10 cellular contexts compared by ENCODE assay signal in genomic region chr7:105257338-105257737, GRCh38.
DNase-seq lines count a peak whose midpoint lies in the region; ATAC-seq, FAIRE-seq and TF ChIP-seq lines count a peak whose summit lies in the region.
"Had no signal": no experiment of that assay in that cellular context is flagged by ENCODE, and none has a peak within 500 bp of the region (broad histone marks: within the 10 kb centered on the region; RNA-seq: fewer than 3 reads in every experiment).

No MANE protein-coding gene starts in this region.

- CTCF ChIA-PET in naive thymus-derived CD4-positive, alpha-beta T cell (lab: Charles Lee) = no interaction called here

- peak overlapping the region; percentile 52 for H3K4me3 Mint-ChIP-seq in T-helper 2 cell treated with Interferon-gamma antibody and Interleukin-4, amounts not matched to agents 5 μg/mL and 100 μg/mL, for 36 hours
- peak overlapping the region in 4 of 10 donors; percentile 5 to 62 (median 34) for H3K4me3 Mint-ChIP-seq in naive thymus-derived CD4-positive, alpha-beta T cell

- peaks cover 23% of the 10 kb centered on the region for H3K4me1 ChIP-seq in MM.1S (ENCODE audit: low read length)
- peaks cover 0 to 5% of the 10 kb centered on the region in 2 donors for H3K4me1 ChIP-seq in naive thymus-derived CD4-positive, alpha-beta T cell (ENCODE audit: control insufficient read depth in 2 of 2, insufficient read depth in 2 of 2, low read length in 2 of 2)
- H3K4me1 ChIP-seq: SJSA1 had no signal

- H3K27me3 ChIP-seq in MM.1S (replicated peaks; ENCODE audit: insufficient read depth, low read length) = no peaks in the 10 kb centered on the region
- no peaks in the 10 kb centered on the region for H3K27me3 ChIP-seq in naive thymus-derived CD4-positive, alpha-beta T cell (ENCODE audit: control insufficient read depth in 2 of 2, insufficient read depth in 2 of 2, low read length in 2 of 2)
- H3K27me3 ChIP-seq: cardiac muscle cell, SJSA1 had no signal

- peaks cover 26% of the 10 kb centered on the region for H3K36me3 Mint-ChIP-seq in T-helper 2 cell treated with Interferon-gamma antibody and Interleukin-4, amounts not matched to agents 5 μg/mL and 100 μg/mL, for 36 hours (ENCODE audit: low read depth)
- peaks cover 0 to 25% (median 24%) of the 10 kb centered on the region in 5 donors for H3K36me3 Mint-ChIP-seq in naive thymus-derived CD4-positive, alpha-beta T cell

- H3K27ac Mint-ChIP-seq in T-helper 2 cell treated with Interferon-gamma antibody and Interleukin-4, amounts not matched to agents 5 μg/mL and 100 μg/mL, for 36 hours = peak overlapping the region; percentile 64
- peak overlapping the region in 3 of 9 donors; percentile 16 to 36 (median 33) for H3K27ac Mint-ChIP-seq in naive thymus-derived CD4-positive, alpha-beta T cell

- DNase-seq in MM.1S = peak; percentile 69
- DNase-seq in T-helper 2 cell treated with Interferon-gamma antibody and Interleukin-4, amounts not matched to agents 5 μg/mL and 100 μg/mL, for 36 hours (ENCODE audit: low spot score) = no peak
- no peak for DNase-seq in naive thymus-derived CD4-positive, alpha-beta T cell
- no peak for DNase-seq in D341Med (ENCODE audit: low spot score)
- no peak for DNase-seq in D721Med (ENCODE audit: insufficient read length, low spot score)
- DNase-seq: MV-4-11 had no signal

- peaks cover 4% of the 10 kb centered on the region for H4K20me1 ChIP-seq in MM.1S (ENCODE audit: insufficient read depth, low read length)

- H3K79me2 ChIP-seq in MM.1S (ENCODE audit: low read length) = peaks cover 86% of the 10 kb centered on the region

- H3K4me1 Mint-ChIP-seq in T-helper 2 cell treated with Interferon-gamma antibody and Interleukin-4, amounts not matched to agents 5 μg/mL and 100 μg/mL, for 36 hours (ENCODE audit: low read depth) = peaks cover 32% of the 10 kb centered on the region
- peaks cover 31 to 75% (median 56%) of the 10 kb centered on the region in 7 donors for H3K4me1 Mint-ChIP-seq in naive thymus-derived CD4-positive, alpha-beta T cell

- ATAC-seq in GM19397 (IDR thresholded peaks at IDR 0.05; ENCODE audit: unreplicated experiment) (peak; percentile 35), HG02840 (IDR thresholded peaks at IDR 0.05; ENCODE audit: low FRiP score, unreplicated experiment) (no peak)
- ATAC-seq in naive thymus-derived CD4-positive, alpha-beta T cell = peak; percentile 32

- peaks cover 16% of the 10 kb centered on the region for H3K9me3 Mint-ChIP-seq in T-helper 2 cell treated with Interferon-gamma antibody and Interleukin-4, amounts not matched to agents 5 μg/mL and 100 μg/mL, for 36 hours
- peaks cover 0 to 15% (median 5%) of the 10 kb centered on the region in 11 donors for H3K9me3 Mint-ChIP-seq in naive thymus-derived CD4-positive, alpha-beta T cell

- H3K36me3 ChIP-seq in MM.1S (replicated peaks; ENCODE audit: insufficient read depth, low read length) = no peaks in the 10 kb centered on the region
- H3K36me3 ChIP-seq in naive thymus-derived CD4-positive, alpha-beta T cell (ENCODE audit: control insufficient read depth in 2 of 3, insufficient read depth in 3 of 3, low read length in 3 of 3) = no peaks in the 10 kb centered on the region
- H3K36me3 ChIP-seq: cardiac muscle cell, SJSA1 had no signal

- no peak overlapping the region for H3K9ac ChIP-seq in MM.1S (ENCODE audit: low read length)

- peak overlapping the region; percentile 20; the same call in 1 of the 2 replicates for H3K27ac ChIP-seq in MM.1S (ENCODE audit: low read length)
- no peak overlapping the region for H3K27ac ChIP-seq in naive thymus-derived CD4-positive, alpha-beta T cell (ENCODE audit: low read depth, low read length)
- H3K27ac ChIP-seq: cardiac muscle cell, SJSA1 had no signal

- no peak for FAIRE-seq in D721Med (lab: Jason Lieb, UNC)

- intact Hi-C loops in naive thymus-derived CD4-positive, alpha-beta T cell (cut with micrococcal nuclease) = no loop called here

- no peaks in the 10 kb centered on the region for H3K27me3 Mint-ChIP-seq in T-helper 2 cell treated with Interferon-gamma antibody and Interleukin-4, amounts not matched to agents 5 μg/mL and 100 μg/mL, for 36 hours (ENCODE audit: low read depth)
- no peaks in the 10 kb centered on the region for H3K27me3 Mint-ChIP-seq in naive thymus-derived CD4-positive, alpha-beta T cell

- POLR2A ChIA-PET in naive thymus-derived CD4-positive, alpha-beta T cell (lab: Charles Lee) = no interaction called here

- TF ChIP-seq CTCF in MM.1S (IDR thresholded peaks at IDR 0.05; ENCODE audit: low read length) (no peak), D721Med (IDR thresholded peaks at IDR 0.05; ENCODE audit: insufficient read depth, missing control alignments) (no peak)

- no peaks in the 10 kb centered on the region for H3K9me3 ChIP-seq in MM.1S (replicated peaks; ENCODE audit: insufficient read depth, low read length)
- no peaks in the 10 kb centered on the region for H3K9me3 ChIP-seq in naive thymus-derived CD4-positive, alpha-beta T cell (ENCODE audit: control insufficient read depth in 2 of 3, low read length in 3 of 3)
- H3K9me3 ChIP-seq: SJSA1 had no signal

- no peak overlapping the region for H3K4me3 ChIP-seq in MM.1S (ENCODE audit: low read length)
- H3K4me3 ChIP-seq in naive thymus-derived CD4-positive, alpha-beta T cell (ENCODE audit: low read length) = no peak overlapping the region
- H3K4me3 ChIP-seq: cardiac muscle cell, SJSA1 had no signal

- H2AFZ ChIP-seq in MM.1S (ENCODE audit: low read length) = no peak overlapping the region

- peak overlapping the region; percentile 65; the same call in 1 of the 2 replicates for H3K4me2 ChIP-seq in MM.1S (ENCODE audit: low read depth, low read length)

- H3K9me2 ChIP-seq in MM.1S (replicated peaks; ENCODE audit: insufficient read depth, low read length) = no peaks in the 10 kb centered on the region

- peaks cover 13% of the 10 kb centered on the region for H3F3A ChIP-seq in MM.1S (ENCODE audit: insufficient read depth, low read length)
